1 cellular context compared by ENCODE assay signal in genomic region chr6:169168706-169169105, GRCh38.
TF ChIP-seq lines count a peak whose summit lies in the region.

No MANE protein-coding gene starts in this region.

TF ChIP-seq in HCT116, 20 proteins besides CTCF, POLR2A, EP300 and RAD21 (continued from another document):
- TF ChIP-seq, protein P1, sequence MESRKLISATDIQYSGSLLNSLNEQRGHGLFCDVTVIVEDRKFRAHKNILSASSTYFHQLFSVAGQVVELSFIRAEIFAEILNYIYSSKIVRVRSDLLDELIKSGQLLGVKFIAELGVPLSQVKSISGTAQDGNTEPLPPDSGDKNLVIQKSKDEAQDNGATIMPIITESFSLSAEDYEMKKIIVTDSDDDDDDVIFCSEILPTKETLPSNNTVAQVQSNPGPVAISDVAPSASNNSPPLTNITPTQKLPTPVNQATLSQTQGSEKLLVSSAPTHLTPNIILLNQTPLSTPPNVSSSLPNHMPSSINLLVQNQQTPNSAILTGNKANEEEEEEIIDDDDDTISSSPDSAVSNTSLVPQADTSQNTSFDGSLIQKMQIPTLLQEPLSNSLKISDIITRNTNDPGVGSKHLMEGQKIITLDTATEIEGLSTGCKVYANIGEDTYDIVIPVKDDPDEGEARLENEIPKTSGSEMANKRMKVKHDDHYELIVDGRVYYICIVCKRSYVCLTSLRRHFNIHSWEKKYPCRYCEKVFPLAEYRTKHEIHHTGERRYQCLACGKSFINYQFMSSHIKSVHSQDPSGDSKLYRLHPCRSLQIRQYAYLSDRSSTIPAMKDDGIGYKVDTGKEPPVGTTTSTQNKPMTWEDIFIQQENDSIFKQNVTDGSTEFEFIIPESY (IDR thresholded peaks at IDR 0.05; ENCODE audit: extremely low read depth, insufficient replicate concordance, low read length) = no peak
- TF ChIP-seq SRF (IDR thresholded peaks at IDR 0.05; ENCODE audit: low read depth) (no peak), CEBPB (IDR thresholded peaks at IDR 0.05; ENCODE audit: low read depth) (no peak), SIN3A (IDR thresholded peaks at IDR 0.05; ENCODE audit: low read depth) (no peak), POLR2AphosphoS5 (IDR thresholded peaks at IDR 0.05; ENCODE audit: low read depth, low read length) (no peak), EZH2phosphoT487 (IDR thresholded peaks at IDR 0.05; ENCODE audit: borderline replicate concordance) (no peak), ZNF274 (IDR thresholded peaks at IDR 0.05; ENCODE audit: low read depth, low read length) (no peak), TCF7L2 (IDR thresholded peaks at IDR 0.05; ENCODE audit: borderline replicate concordance, extremely low read depth, insufficient read depth, insufficient read length) (no peak)
- TF ChIP-seq, protein P2, sequence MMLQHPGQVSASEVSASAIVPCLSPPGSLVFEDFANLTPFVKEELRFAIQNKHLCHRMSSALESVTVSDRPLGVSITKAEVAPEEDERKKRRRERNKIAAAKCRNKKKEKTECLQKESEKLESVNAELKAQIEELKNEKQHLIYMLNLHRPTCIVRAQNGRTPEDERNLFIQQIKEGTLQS (IDR thresholded peaks at IDR 0.05) = no peak
- TF ChIP-seq, protein P3, sequence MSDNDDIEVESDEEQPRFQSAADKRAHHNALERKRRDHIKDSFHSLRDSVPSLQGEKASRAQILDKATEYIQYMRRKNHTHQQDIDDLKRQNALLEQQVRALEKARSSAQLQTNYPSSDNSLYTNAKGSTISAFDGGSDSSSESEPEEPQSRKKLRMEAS (IDR thresholded peaks at IDR 0.05) = no peak
